12 cellular contexts compared by ENCODE assay signal in the genomic region with DNA sequence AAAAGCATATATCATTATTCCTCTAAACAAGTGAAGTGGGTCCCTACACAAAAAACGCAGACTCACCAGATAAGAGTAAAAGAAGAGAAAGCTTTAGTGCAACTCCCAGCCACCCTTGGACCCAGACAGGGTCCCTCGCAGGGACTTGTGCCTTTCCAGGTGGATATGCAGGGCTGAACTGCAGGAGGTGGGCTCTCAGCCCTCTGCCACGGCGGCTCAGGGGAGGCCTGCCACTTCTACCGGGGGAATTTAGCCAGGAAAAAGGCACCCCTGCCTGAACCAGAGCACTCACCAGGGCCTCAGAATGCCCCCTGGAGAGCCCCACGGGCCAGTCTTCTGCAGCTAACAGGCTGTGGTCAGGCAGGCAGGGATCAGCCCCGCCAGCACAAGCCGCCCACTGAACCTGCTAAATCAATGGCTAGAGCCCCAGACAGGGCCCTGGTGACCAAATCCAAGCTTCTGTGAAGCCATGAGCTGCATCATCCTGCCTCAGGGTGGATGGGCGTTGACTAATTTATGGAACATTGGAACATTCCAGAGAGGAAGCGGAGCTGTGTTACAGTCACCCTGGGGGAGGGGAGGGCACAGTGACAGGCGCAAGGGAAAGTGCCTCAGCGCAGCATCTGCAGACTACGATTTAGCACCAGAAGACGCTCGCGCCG.
DNase-seq lines count a peak whose midpoint lies in the region; ATAC-seq and TF ChIP-seq lines count a peak whose summit lies in the region.
"Had no signal": no experiment of that assay in that cellular context is flagged by ENCODE, and none has a peak within 500 bp of the region (broad histone marks: within the 10 kb centered on the region; RNA-seq: fewer than 3 reads in every experiment).

No MANE protein-coding gene starts in this region.

- BruUV-seq in Caco-2 (replicated peaks; lab: Mats Ljungman, UMichigan): no TSS peak

- H3K9me3 ChIP-seq in adipocyte (ENCODE audit: control insufficient read depth, low read length) (no peaks in the 10 kb centered on the region), T-helper 17 cell (ENCODE audit: control insufficient read depth, low read length, poor library complexity, severe bottlenecking) (peaks cover 3% of the 10 kb centered on the region), Caco-2 (peaks cover 16% of the 10 kb centered on the region)

- ATAC-seq in T-helper 17 cell (no peak), GM19328 (IDR thresholded peaks at IDR 0.05; ENCODE audit: unreplicated experiment) (no peak)

- CTCF ChIA-PET in Caco-2 (lab: Charles Lee): no interaction called here

- H3K4me1 ChIP-seq in adipocyte (ENCODE audit: control insufficient read depth, insufficient read depth, low read length) (peaks cover 15% of the 10 kb centered on the region), Caco-2 (peaks cover 8% of the 10 kb centered on the region)

- no peaks in the 10 kb centered on the region for H3K27me3 Mint-ChIP-seq in T-helper 17 cell
- no peaks in the 10 kb centered on the region for H3K27me3 Mint-ChIP-seq in Caco-2 (ENCODE audit: insufficient read depth, unreplicated experiment)

- H3K9ac ChIP-seq in adipocyte (ENCODE audit: low read length): no peak overlapping the region

- H3K4me1 Mint-ChIP-seq in T-helper 17 cell (peaks cover 1% of the 10 kb centered on the region), Caco-2 (ENCODE audit: low read depth, unreplicated experiment) (no peaks in the 10 kb centered on the region)

- H3K9me3 Mint-ChIP-seq in Caco-2 (ENCODE audit: unreplicated experiment): peaks cover 28% of the 10 kb centered on the region

- POLR2A ChIA-PET in Caco-2 (lab: Charles Lee): no interaction called here

- no peak overlapping the region for H3K4me3 ChIP-seq in H7 (ENCODE audit: insufficient read depth, low read depth, low read length)
- H3K4me3 ChIP-seq in adipocyte (ENCODE audit: low read length): peak overlapping the region; percentile 8
- H3K4me3 ChIP-seq in skeletal muscle cell (ENCODE audit: low read depth, low read length): no peak overlapping the region
- no peak overlapping the region for H3K4me3 ChIP-seq in Caco-2 (ENCODE audit: low read depth, low read length)

- no peak for TF ChIP-seq CTCF in Caco-2 (IDR thresholded peaks at IDR 0.05; ENCODE audit: insufficient read depth in 1 of 2, low read depth in 1 of 2, low read length in 1 of 2, severe bottlenecking in 1 of 2, unreplicated experiment in 1 of 2)

- peak; percentile 69 for DNase-seq in H7
- DNase-seq in adipocyte (ENCODE audit: low read depth): peak; percentile 78
- peak; percentile 58 for DNase-seq in glomerular visceral epithelial cell (ENCODE audit: extremely low spot score)
- DNase-seq in skeletal muscle cell (ENCODE audit: low read depth): peak; percentile 59
- no peak for DNase-seq in T-helper 17 cell
- no peak for DNase-seq in NOMO-1 treated with dmso at 0.1 percent for 144 hours (lab: John Stamatoyannopoulos, UW; ENCODE audit: unreplicated experiment)
- no peak for DNase-seq in Caco-2
- DNase-seq: activated CD4-positive, CD25-positive, alpha-beta regulatory T cell treated with anti-CD3 and anti-CD28 coated beads, Interleukin-2, amount 50 U/mL, for 72 hours; activated gamma-delta T cell; kidney; NCI-H2171 had no signal

- H3K36me3 Mint-ChIP-seq in T-helper 17 cell (ENCODE audit: low read depth) (peaks cover 2% of the 10 kb centered on the region), Caco-2 (ENCODE audit: insufficient read depth, unreplicated experiment) (peaks cover 14% of the 10 kb centered on the region)

- no peak overlapping the region for H3K27ac Mint-ChIP-seq in T-helper 17 cell
- no peak overlapping the region for H3K27ac Mint-ChIP-seq in Caco-2 (ENCODE audit: unreplicated experiment)

- H3K27me3 ChIP-seq in H7 (ENCODE audit: control insufficient read depth, insufficient read depth, low read length) (no peaks in the 10 kb centered on the region), adipocyte (replicated peaks; ENCODE audit: control insufficient read depth, insufficient read depth, low read length) (no peaks in the 10 kb centered on the region), Caco-2 (replicated peaks; ENCODE audit: control insufficient read depth, insufficient read depth, low read length) (no peaks in the 10 kb centered on the region)

- H3K36me3 ChIP-seq in H7 (replicated peaks; ENCODE audit: control insufficient read depth, insufficient read depth, low read length): no peaks in the 10 kb centered on the region; the same call in 1 of the 2 replicates
- H3K36me3 ChIP-seq in adipocyte (ENCODE audit: control insufficient read depth, insufficient read depth, low read length, severe bottlenecking): peaks cover 7% of the 10 kb centered on the region
- H3K36me3 ChIP-seq in Caco-2 (ENCODE audit: control insufficient read depth, insufficient read depth, low read length): peaks cover 1% of the 10 kb centered on the region; the same call in 1 of the 2 replicates

- intact Hi-C loops in Caco-2 (cut with micrococcal nuclease; ENCODE audit: unreplicated experiment): no loop called here

- no peak overlapping the region for H3K4me3 Mint-ChIP-seq in T-helper 17 cell
- H3K4me3 Mint-ChIP-seq in Caco-2 (ENCODE audit: unreplicated experiment): no peak overlapping the region

Comparison
In these comparisons a context has a peak if more than half of its experiments do, and no peak if none do; other contexts are left out.
1. DNase-seq: peak in H7 (single experiment), adipocyte (single experiment), glomerular visceral epithelial cell (single experiment) and skeletal muscle cell (single experiment); none in T-helper 17 cell (0 of 3), NOMO-1 treated with dmso at 0.1 percent for 144 hours (single experiment) and Caco-2 (0 of 2).